15 cellular contexts compared by ENCODE assay signal in the genomic region with DNA sequence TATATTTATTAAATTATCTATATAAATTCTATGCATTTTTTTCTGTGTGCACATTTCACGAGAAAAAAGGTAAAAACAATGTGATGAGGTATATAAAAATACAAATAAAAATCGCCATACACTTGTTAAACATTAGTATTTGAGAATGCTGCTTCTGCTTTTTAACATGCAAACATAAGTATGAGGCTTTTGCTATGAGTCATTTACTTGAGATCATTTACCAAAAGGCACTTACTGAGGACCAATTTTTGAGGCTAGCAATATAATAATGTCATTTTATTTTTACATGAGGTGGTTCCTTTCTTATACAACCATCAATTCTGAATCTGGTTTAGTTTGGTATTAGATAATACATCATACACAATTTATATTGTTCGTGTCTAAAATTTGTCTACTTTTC. TPM values are rescaled to one million over a fixed set of nuclear protein-coding genes. Genes with fewer than 3 reads are reported as not detected.
A peak's percentile ranks its signal among the peaks of the same experiment; 100 is the strongest.
DNase-seq lines count a peak whose midpoint lies in the region; ATAC-seq, FAIRE-seq and TF ChIP-seq lines count a peak whose summit lies in the region.
"Had no signal": no experiment of that assay in that cellular context is flagged by ENCODE, and none has a peak within 500 bp of the region (broad histone marks: within the 10 kb centered on the region; RNA-seq: fewer than 3 reads in every experiment).

No MANE protein-coding gene starts in this region.

- no peaks in the 10 kb centered on the region for H3K9me3 Mint-ChIP-seq in activated CD8-positive, alpha-beta memory T cell treated with anti-CD3 and anti-CD28 coated beads, Interleukin-2, amount 10 ng/mL, durations not matched to agents 7 days and 5 days (ENCODE audit: low read depth)
- H3K9me3 Mint-ChIP-seq: dendritic cell treated with granulocyte-macrophage colony-stimulating factor and Interleukin-4, amounts not matched to agents 40 ng/mL and 50 ng/mL, for 4 days had no signal

- H3K4me1 ChIP-seq in PC-3 (ENCODE audit: insufficient read depth, low read length) (no peaks in the 10 kb centered on the region), mesenchymal stem cell (ENCODE audit: control insufficient read depth, insufficient read depth, low read depth, low read length) (peaks cover 1% of the 10 kb centered on the region)

- H3K4me1 Mint-ChIP-seq in activated CD8-positive, alpha-beta memory T cell treated with anti-CD3 and anti-CD28 coated beads, Interleukin-2, amount 10 ng/mL, durations not matched to agents 7 days and 5 days: peaks cover 6% of the 10 kb centered on the region
- H3K4me1 Mint-ChIP-seq: B cell had no signal

- H3K23ac ChIP-seq in mesenchymal stem cell (ENCODE audit: low read length in 2 of 2): no peak overlapping the region

- H3K18ac ChIP-seq in mesenchymal stem cell (ENCODE audit: low read depth in 1 of 2, low read length in 2 of 2): no peak overlapping the region

- no peak overlapping the region for H3K4me3 Mint-ChIP-seq in activated CD8-positive, alpha-beta memory T cell treated with anti-CD3 and anti-CD28 coated beads, Interleukin-2, amount 10 ng/mL, durations not matched to agents 7 days and 5 days
- H3K4me3 Mint-ChIP-seq: B cell; dendritic cell treated with granulocyte-macrophage colony-stimulating factor and Interleukin-4, amounts not matched to agents 40 ng/mL and 50 ng/mL, for 4 days had no signal

- no peak for TF ChIP-seq CTCF in PC-3 (conservative IDR thresholded peaks at IDR 0.05; ENCODE audit: low read depth, low read length)

- no peak overlapping the region for H3K27ac Mint-ChIP-seq in activated CD8-positive, alpha-beta memory T cell treated with anti-CD3 and anti-CD28 coated beads, Interleukin-2, amount 10 ng/mL, durations not matched to agents 7 days and 5 days
- H3K27ac Mint-ChIP-seq: B cell had no signal

- H2AFZ ChIP-seq in PC-3 (ENCODE audit: low read length) (no peak overlapping the region), mesenchymal stem cell (ENCODE audit: low read depth, low read length) (no peak overlapping the region)

- no peaks in the 10 kb centered on the region for H3K27me3 Mint-ChIP-seq in activated CD8-positive, alpha-beta memory T cell treated with anti-CD3 and anti-CD28 coated beads, Interleukin-2, amount 10 ng/mL, durations not matched to agents 7 days and 5 days
- H3K27me3 Mint-ChIP-seq: B cell; dendritic cell treated with granulocyte-macrophage colony-stimulating factor and Interleukin-4, amounts not matched to agents 40 ng/mL and 50 ng/mL, for 4 days had no signal

- CTCF ChIA-PET in PC-3 (lab: Charles Lee): no interaction called here
- CTCF ChIA-PET in activated CD8-positive, alpha-beta memory T cell treated with anti-CD3 and anti-CD28 coated beads, Interleukin-2, amount 10 ng/mL, durations not matched to agents 7 days and 5 days (lab: Charles Lee): no interaction called here

- H3K14ac ChIP-seq in mesenchymal stem cell (ENCODE audit: low read length in 2 of 2): no peak overlapping the region

- H2BK12ac ChIP-seq in mesenchymal stem cell (ENCODE audit: low read length in 2 of 2): no peak overlapping the region

- no peak overlapping the region for H2BK5ac ChIP-seq in mesenchymal stem cell (ENCODE audit: low read depth, low read length, poor library complexity, severe bottlenecking)

- DNase-seq in GM18507 (ENCODE audit: extremely low spot score, insufficient read length, low read depth) (no peak), PC-3 (no peak), islet precursor cell (no peak), mesenchymal stem cell (no peak), NCI-H1092 treated with DMSO at 0.1 percent for 48 hours (lab: John Stamatoyannopoulos, UW) (no peak)
- no peak for DNase-seq in activated CD8-positive, alpha-beta memory T cell treated with anti-CD3 and anti-CD28 coated beads, Interleukin-2, amount 10 ng/mL, durations not matched to agents 7 days and 5 days
- DNase-seq: activated naive CD4-positive, alpha-beta T cell treated with Interleukin-2 at 50 U/mL for 16 hours; NCI-H345; transverse colon had no signal

- no CpG with 5 or more reads among the region's 3 CpGs for WGBS in mesenchymal stem cell

- H3K4me3 ChIP-seq in PC-3 (ENCODE audit: low read length) (no peak overlapping the region), mesenchymal stem cell (ENCODE audit: insufficient read depth in 1 of 2, low read depth in 1 of 2, low read length in 2 of 2) (no peak overlapping the region)
- H3K4me3 ChIP-seq: transverse colon had no signal

- peak; percentile 78 for FAIRE-seq in GM18507 (lab: Jason Lieb, UNC)
- FAIRE-seq: frontal cortex had no signal

- no peak overlapping the region for H2BK120ac ChIP-seq in mesenchymal stem cell (ENCODE audit: low read depth, low read length)

- H2AK5ac ChIP-seq in mesenchymal stem cell (ENCODE audit: low read length, severe bottlenecking): no peak overlapping the region

- POLR2A ChIA-PET in PC-3 (lab: Charles Lee; ENCODE audit: unreplicated experiment): interaction anchor here (0.6 kb wide), 1 partner anchor 17 kb away, joined by 8 read pairs; no protein-coding TSS in a partner anchor

- H4K8ac ChIP-seq in mesenchymal stem cell (ENCODE audit: low read length): no peak overlapping the region

- H4K20me1 ChIP-seq in PC-3 (ENCODE audit: low read length): no peaks in the 10 kb centered on the region

- H3K9me2 ChIP-seq in PC-3 (replicated peaks; ENCODE audit: low read length): no peaks in the 10 kb centered on the region

- BruUV-seq in PC-3 (replicated peaks; lab: Mats Ljungman, UMichigan): no TSS peak

- peak; percentile 93 for ATAC-seq in GM21447 (IDR thresholded peaks at IDR 0.05; ENCODE audit: unreplicated experiment)
- ATAC-seq in HG03103 (IDR thresholded peaks at IDR 0.05; ENCODE audit: low read depth, unreplicated experiment): peak; percentile 82
- peak; percentile 45; the same call in 1 of the 2 replicates for ATAC-seq in PC-3
- ATAC-seq in activated CD8-positive, alpha-beta memory T cell treated with anti-CD3 and anti-CD28 coated beads, Interleukin-2, amount 10 ng/mL, durations not matched to agents 7 days and 5 days: no peak
- ATAC-seq: SK-N-SH treated with all-trans-retinoic acid at 6 μM for 48 hours had no signal

- H3K4me2 ChIP-seq in PC-3 (ENCODE audit: low read length): no peak overlapping the region
- no peak overlapping the region for H3K4me2 ChIP-seq in mesenchymal stem cell (ENCODE audit: low read length, poor library complexity, severe bottlenecking)

- H3K79me1 ChIP-seq in mesenchymal stem cell (replicated peaks; ENCODE audit: low read length, poor library complexity, severe bottlenecking): peaks cover 11% of the 10 kb centered on the region

- no peak overlapping the region for H3K4ac ChIP-seq in mesenchymal stem cell (ENCODE audit: low read depth in 1 of 2, low read length in 2 of 2)

- no peaks in the 10 kb centered on the region for H3K79me2 ChIP-seq in PC-3 (ENCODE audit: low read length)

- H3K27ac ChIP-seq in PC-3 (ENCODE audit: low read length) (no peak overlapping the region), mesenchymal stem cell (ENCODE audit: low read length, poor library complexity, severe bottlenecking) (no peak overlapping the region)
- H3K27ac ChIP-seq: transverse colon had no signal

- intact Hi-C loops in PC-3 (cut with micrococcal nuclease): no loop called here

- H3K36me3 ChIP-seq in PC-3 (ENCODE audit: low read depth, low read length) (peaks cover 11% of the 10 kb centered on the region), mesenchymal stem cell (ENCODE audit: control insufficient read depth in 1 of 2, insufficient read depth in 2 of 2, low read depth in 1 of 2, low read length in 2 of 2) (peaks cover 4 to 44% of the 10 kb centered on the region in 2 experiments)

- H3K27me3 ChIP-seq in PC-3 (ENCODE audit: low read length) (no peaks in the 10 kb centered on the region), mesenchymal stem cell (ENCODE audit: control insufficient read depth in 1 of 2, insufficient read depth in 1 of 2, low read length in 2 of 2) (no peaks in the 10 kb centered on the region)
- H3K27me3 ChIP-seq: transverse colon had no signal

- H3K9me3 ChIP-seq in PC-3 (ENCODE audit: low read length): no peaks in the 10 kb centered on the region
- H3K9me3 ChIP-seq in mesenchymal stem cell (ENCODE audit: control insufficient read depth, low read length): no peaks in the 10 kb centered on the region
- H3K9me3 ChIP-seq: transverse colon had no signal

- H3K36me3 Mint-ChIP-seq in activated CD8-positive, alpha-beta memory T cell treated with anti-CD3 and anti-CD28 coated beads, Interleukin-2, amount 10 ng/mL, durations not matched to agents 7 days and 5 days: peaks cover 40% of the 10 kb centered on the region

- H3K9ac ChIP-seq in PC-3 (ENCODE audit: low read length): no peak overlapping the region
- no peak overlapping the region for H3K9ac ChIP-seq in mesenchymal stem cell (ENCODE audit: low read length)

- no peaks in the 10 kb centered on the region for H3F3A ChIP-seq in PC-3 (ENCODE audit: low read length, unreplicated experiment)

- H2BK15ac ChIP-seq in mesenchymal stem cell (ENCODE audit: low read depth, poor library complexity, severe bottlenecking): no peak overlapping the region

- H4K91ac ChIP-seq in mesenchymal stem cell (ENCODE audit: low read length): no peak overlapping the region

RNA-seq across cellular contexts. Expression of a gene that starts 25.8 kb away (rescaled TPM):
- total RNA-seq in PC-3 (2014; rRNA removed): 19.5 and 39.7 TPM in 2 replicates
- 10 to 100 TPM; 54.6 to 65.0 TPM for total RNA-seq in activated CD8-positive, alpha-beta memory T cell treated with anti-CD3 and anti-CD28 coated beads, Interleukin-2, amount 10 ng/mL, durations not matched to agents 7 days and 5 days
- polyA plus RNA-seq in mesenchymal stem cell (2013, experiment 1 of 2): 38.5 TPM
- 42.5 TPM for polyA plus RNA-seq in mesenchymal stem cell (2013, experiment 2 of 2)
